Comparison of ENCODE assay signal across 33 cellular contexts in genomic region chr21:44533891-44534627, GRCh38. TPM values are rescaled to one million over a fixed set of nuclear protein-coding genes. Genes with fewer than 3 reads are reported as not detected.
DNase-seq lines count a peak whose midpoint lies in the region; ATAC-seq and TF ChIP-seq lines count a peak whose summit lies in the region.
"Had no signal": no experiment of that assay in that cellular context is flagged by ENCODE, and none has a peak within 500 bp of the region (broad histone marks: within the 10 kb centered on the region; RNA-seq: fewer than 3 reads in every experiment).

No MANE protein-coding gene starts in this region.

- peak; percentile 62 for DNase-seq in SK-N-SH
- peak; percentile 4 for DNase-seq in HCT116 (ENCODE audit: low read depth, low spot score)
- DNase-seq in NCI-H2107 treated with DMSO at 0.1 percent for 48 hours (lab: John Stamatoyannopoulos, UW; ENCODE audit: unreplicated experiment), result no peak
- no peak for DNase-seq in superior temporal gyrus (ENCODE audit: extremely low spot score)
- no peak for DNase-seq in NCI-H446 (lab: John Stamatoyannopoulos, UW)
- DNase-seq: activated CD4-positive, alpha-beta T cell treated with anti-CD3 and anti-CD28 coated beads, Interleukin-2, amount 50 U/mL, for 4 hours; activated naive CD8-positive, alpha-beta T cell treated with anti-CD3 and anti-CD28 coated beads, Interleukin-2, amount 10 ng/mL, durations not matched to agents 7 days and 5 days; AML-193; effector memory CD4-positive, alpha-beta T cell; glutamatergic neuron; GOT3; KG1; kidney glomerular epithelial cell; MM.1S; NCI-H1436; NCI-H2081 treated with DMSO at 0.1 percent for 48 hours; NCI-H345; nephron progenitor cell; stimulated activated CD4-positive, alpha-beta T cell treated with anti-CD3 and anti-CD28 coated beads, Interleukin-4, amount 100 ng/mL, for 1 hour had no signal

- no peaks in the 10 kb centered on the region for H3K4me1 Mint-ChIP-seq in activated T-helper 17 cell treated with anti-CD3 and anti-CD28 coated beads, Interleukin-2, amount 50 U/mL, for 72 hours
- H3K4me1 Mint-ChIP-seq: activated naive CD8-positive, alpha-beta T cell treated with anti-CD3 and anti-CD28 coated beads, Interleukin-2, amount 10 ng/mL, durations not matched to agents 7 days and 5 days; stimulated activated effector memory CD8-positive, alpha-beta T cell treated with anti-CD3 and anti-CD28 coated beads, Interleukin-12 subunit alpha, Interleukin-12 subunit beta, amount 100 ng/mL, for 72 hours had no signal

- H3K9me2 ChIP-seq in SK-N-SH (no peaks in the 10 kb centered on the region), HCT116 (ENCODE audit: insufficient read depth) (no peaks in the 10 kb centered on the region)

- RAD21 ChIA-PET in HCT116 (lab: Charles Lee; ENCODE audit: low non-redundant PET in 1 of 2, low total read pairs in 2 of 2, uncharacterized antibody in 2 of 2, unreplicated experiment in 2 of 2), result no interaction called here

- H2AFZ ChIP-seq in SK-N-SH (ENCODE audit: low read depth) (no peak overlapping the region), HCT116 (ENCODE audit: low read depth, low read length, poor library complexity, severe bottlenecking) (no peak overlapping the region)

- WGBS in SK-N-SH (ENCODE audit: low lambda C conversion rate), result 50% methylated on average over 16 of the region's 21 CpGs

- no peak overlapping the region for H3K4me3 Mint-ChIP-seq in activated T-helper 17 cell treated with anti-CD3 and anti-CD28 coated beads, Interleukin-2, amount 50 U/mL, for 72 hours
- H3K4me3 Mint-ChIP-seq: activated naive CD8-positive, alpha-beta T cell treated with anti-CD3 and anti-CD28 coated beads, Interleukin-2, amount 10 ng/mL, durations not matched to agents 7 days and 5 days; CD8-positive, alpha-beta T cell; nephron progenitor cell; stimulated activated effector memory CD8-positive, alpha-beta T cell treated with anti-CD3 and anti-CD28 coated beads, Interleukin-12 subunit alpha, Interleukin-12 subunit beta, amount 100 ng/mL, for 72 hours; T-helper 2 cell treated with Interferon-gamma antibody and Interleukin-4, amounts not matched to agents 5 μg/mL and 100 μg/mL, for 36 hours had no signal

- intact Hi-C loops in HCT116 (cut with micrococcal nuclease), result no loop called here

- H4K20me1 ChIP-seq in SK-N-SH (ENCODE audit: insufficient read depth) (no peaks in the 10 kb centered on the region), HCT116 (ENCODE audit: insufficient read depth) (no peaks in the 10 kb centered on the region)

- H3K27me3 ChIP-seq in SK-N-SH (ENCODE audit: insufficient read depth), result peaks cover 35% of the 10 kb centered on the region; the same call in 1 of the 2 replicates
- H3K27me3 ChIP-seq in HCT116 (ENCODE audit: insufficient read depth, low read length), result no peaks in the 10 kb centered on the region
- no peaks in the 10 kb centered on the region for H3K27me3 ChIP-seq in neutrophil
- H3K27me3 ChIP-seq: ascending aorta, cardiac muscle cell had no signal

- BruUV-seq in HCT116 (replicated peaks; lab: Mats Ljungman, UMichigan), result no TSS peak

- H3K27ac ChIP-seq in SK-N-SH (ENCODE audit: low read depth in 2 of 2, low read length in 1 of 2) (no peak overlapping the region), HCT116 (ENCODE audit: low read depth, low read length) (no peak overlapping the region), neutrophil (peak overlapping the region; percentile 75)
- H3K27ac ChIP-seq: ascending aorta, cardiac muscle cell, coronary artery, suprapubic skin had no signal

- POLR2A ChIA-PET in SK-N-SH (lab: Yijun Ruan, JAX) (no interaction called here), HCT116 (lab: Charles Lee) (no interaction called here)

- TF ChIP-seq RAD21 in SK-N-SH (IDR thresholded peaks at IDR 0.05; ENCODE audit: low read length), result no peak
- no peak for TF ChIP-seq RAD21 in HCT116 (IDR thresholded peaks at IDR 0.05; ENCODE audit: low read depth)

- TF ChIP-seq EP300 in SK-N-SH (IDR thresholded peaks at IDR 0.05; ENCODE audit: borderline replicate concordance in 1 of 2, low read depth in 1 of 2, low read length in 1 of 2), result no peak

- no peak overlapping the region for H3K9ac ChIP-seq in SK-N-SH
- no peak overlapping the region for H3K9ac ChIP-seq in HCT116 (ENCODE audit: low read length)

- no peak overlapping the region for H3K4me3 ChIP-seq in SK-N-SH (ENCODE audit: low read depth in 2 of 2, low read length in 1 of 2)
- H3K4me3 ChIP-seq in HCT116 (replicated peaks in 1 of 2; ENCODE audit: low read depth in 1 of 2, low read length in 2 of 2), result no peak overlapping the region
- H3K4me3 ChIP-seq in neutrophil (ENCODE audit: low read depth in 1 of 2, low read length in 1 of 2), result no peak overlapping the region
- H3K4me3 ChIP-seq: ascending aorta, cardiac muscle cell, coronary artery, lung, suprapubic skin had no signal

- TF ChIP-seq CTCF in SK-N-SH (IDR thresholded peaks at IDR 0.05) (no peak), HCT116 (IDR thresholded peaks at IDR 0.05 in 2 of 3, conservative IDR thresholded peaks at IDR 0.05 in 1 of 3; ENCODE audit: borderline replicate concordance in 1 of 3, insufficient read depth in 1 of 3, low read depth in 2 of 3, low read length in 2 of 3) (no peak), neutrophil (IDR thresholded peaks at IDR 0.05) (no peak)

- no peaks in the 10 kb centered on the region for H3F3A ChIP-seq in SK-N-SH (replicated peaks; ENCODE audit: insufficient read depth)

- H3K79me2 ChIP-seq in SK-N-SH (ENCODE audit: insufficient read depth) (no peaks in the 10 kb centered on the region), HCT116 (ENCODE audit: insufficient read depth, low read length) (no peaks in the 10 kb centered on the region)

- TF ChIP-seq POLR2A in HCT116 (IDR thresholded peaks at IDR 0.05; ENCODE audit: borderline replicate concordance, extremely low read depth, insufficient read depth, insufficient read length), result no peak

- H3K4me2 ChIP-seq in SK-N-SH (no peak overlapping the region), HCT116 (ENCODE audit: low read length) (no peak overlapping the region)

- no peaks in the 10 kb centered on the region for H3K9me3 Mint-ChIP-seq in activated T-helper 17 cell treated with anti-CD3 and anti-CD28 coated beads, Interleukin-2, amount 50 U/mL, for 72 hours
- H3K9me3 Mint-ChIP-seq: activated naive CD8-positive, alpha-beta T cell treated with anti-CD3 and anti-CD28 coated beads, Interleukin-2, amount 10 ng/mL, durations not matched to agents 7 days and 5 days; activated T-helper 2 cell treated with anti-CD3 and anti-CD28 coated beads, Interferon-gamma antibody, Interleukin-2, Interleukin-4, amounts not matched to agents 10 μg/mL and 5 μg/mL and 100 μg/mL, durations not matched to agents 14 hours and 24 hours and 36 hours; CD8-positive, alpha-beta T cell; nephron progenitor cell; stimulated activated effector memory CD8-positive, alpha-beta T cell treated with anti-CD3 and anti-CD28 coated beads, Interleukin-12 subunit alpha, Interleukin-12 subunit beta, amount 100 ng/mL, for 72 hours; T-helper 2 cell treated with Interferon-gamma antibody and Interleukin-4, amounts not matched to agents 5 μg/mL and 100 μg/mL, for 36 hours had no signal

- H3K4me1 ChIP-seq in SK-N-SH (ENCODE audit: control insufficient read depth in 1 of 2, insufficient read depth in 2 of 2, low read depth in 1 of 2, low read length in 1 of 2), result no peaks in the 10 kb centered on the region; a peak in 1 of 4 replicates
- H3K4me1 ChIP-seq in HCT116 (ENCODE audit: control insufficient read depth in 1 of 2, insufficient read depth in 2 of 2, low read length in 2 of 2), result no peaks in the 10 kb centered on the region
- peaks cover 6 to 12% of the 10 kb centered on the region in 2 experiments for H3K4me1 ChIP-seq in neutrophil (ENCODE audit: control insufficient read depth in 1 of 2, insufficient read depth in 1 of 2, low read depth in 1 of 2, low read length in 1 of 2)
- H3K4me1 ChIP-seq: ascending aorta, suprapubic skin had no signal

- H3K27ac Mint-ChIP-seq in activated T-helper 17 cell treated with anti-CD3 and anti-CD28 coated beads, Interleukin-2, amount 50 U/mL, for 72 hours, result no peak overlapping the region
- H3K27ac Mint-ChIP-seq: activated naive CD8-positive, alpha-beta T cell treated with anti-CD3 and anti-CD28 coated beads, Interleukin-2, amount 10 ng/mL, durations not matched to agents 7 days and 5 days; activated T-helper 2 cell treated with anti-CD3 and anti-CD28 coated beads, Interferon-gamma antibody, Interleukin-2, Interleukin-4, amounts not matched to agents 10 μg/mL and 5 μg/mL and 100 μg/mL, durations not matched to agents 14 hours and 24 hours and 36 hours; CD8-positive, alpha-beta T cell; stimulated activated effector memory CD8-positive, alpha-beta T cell treated with anti-CD3 and anti-CD28 coated beads, Interleukin-12 subunit alpha, Interleukin-12 subunit beta, amount 100 ng/mL, for 72 hours; T-helper 2 cell treated with Interferon-gamma antibody and Interleukin-4, amounts not matched to agents 5 μg/mL and 100 μg/mL, for 36 hours had no signal

- peaks cover 8% of the 10 kb centered on the region for H3K27me3 Mint-ChIP-seq in activated T-helper 17 cell treated with anti-CD3 and anti-CD28 coated beads, Interleukin-2, amount 50 U/mL, for 72 hours

- CTCF ChIA-PET in SK-N-SH (lab: Yijun Ruan, JAX) (no interaction called here), HCT116 (lab: Charles Lee) (no interaction called here)

- ATAC-seq in SK-N-SH treated with all-trans-retinoic acid at 6 μM for 48 hours (no peak), HCT116 (peak; percentile 56)
- peak; percentile 25 for ATAC-seq in activated T-helper 17 cell treated with anti-CD3 and anti-CD28 coated beads, Interleukin-2, amount 50 U/mL, for 72 hours (replicated peaks)
- ATAC-seq: CD8-positive, alpha-beta T cell had no signal

- H3K9me3 ChIP-seq in SK-N-SH (no peaks in the 10 kb centered on the region), HCT116 (ENCODE audit: control insufficient read depth in 1 of 2, insufficient read depth in 1 of 2, low read depth in 1 of 2, low read length in 2 of 2) (no peaks in the 10 kb centered on the region), neutrophil (no peaks in the 10 kb centered on the region)
- H3K9me3 ChIP-seq: ascending aorta, suprapubic skin had no signal

- no peaks in the 10 kb centered on the region for H3K36me3 ChIP-seq in SK-N-SH (replicated peaks in 1 of 2; ENCODE audit: control insufficient read depth in 1 of 2, insufficient read depth in 2 of 2, low read length in 1 of 2)
- H3K36me3 ChIP-seq in HCT116 (ENCODE audit: control insufficient read depth in 1 of 2, insufficient read depth in 2 of 2, low read length in 2 of 2), result no peaks in the 10 kb centered on the region
- no peaks in the 10 kb centered on the region for H3K36me3 ChIP-seq in neutrophil
- H3K36me3 ChIP-seq: ascending aorta, cardiac muscle cell, suprapubic skin had no signal

- no peaks in the 10 kb centered on the region for H3K36me3 Mint-ChIP-seq in activated T-helper 17 cell treated with anti-CD3 and anti-CD28 coated beads, Interleukin-2, amount 50 U/mL, for 72 hours (ENCODE audit: low read depth)
- H3K36me3 Mint-ChIP-seq: activated naive CD8-positive, alpha-beta T cell treated with anti-CD3 and anti-CD28 coated beads, Interleukin-2, amount 10 ng/mL, durations not matched to agents 7 days and 5 days; CD8-positive, alpha-beta T cell; stimulated activated effector memory CD8-positive, alpha-beta T cell treated with anti-CD3 and anti-CD28 coated beads, Interleukin-12 subunit alpha, Interleukin-12 subunit beta, amount 100 ng/mL, for 72 hours had no signal

RNA-seq across cellular contexts. Expression of gene KRTAP10-1, which starts 5.9 kb away (rescaled TPM):
- polyA plus RNA-seq in SK-N-SH (2012; rRNA removed), result not detected in 2 replicates
- polyA plus RNA-seq in SK-N-SH (2012; cell fraction: cytosol; rRNA removed), result not detected in 2 replicates
- not detected in 2 replicates for polyA plus RNA-seq in SK-N-SH (2012; cell fraction: nucleus; rRNA removed)
- total RNA-seq in HCT116 (2021; ENCODE audit: unreplicated experiment), result not detected
- not detected in 2 replicates for polyA plus RNA-seq in HCT116 (2012)
- total RNA-seq in activated T-helper 17 cell treated with anti-CD3 and anti-CD28 coated beads, Interleukin-2, amount 50 U/mL, for 72 hours, result not detected
- total RNA-seq: activated naive CD8-positive, alpha-beta T cell treated with anti-CD3 and anti-CD28 coated beads, Interleukin-2, amount 10 ng/mL, durations not matched to agents 7 days and 5 days; activated T-helper 2 cell treated with anti-CD3 and anti-CD28 coated beads, Interferon-gamma antibody, Interleukin-2, Interleukin-4, amounts not matched to agents 10 μg/mL and 5 μg/mL and 100 μg/mL, durations not matched to agents 14 hours and 24 hours and 36 hours; ascending aorta; cardiac muscle cell; CD8-positive, alpha-beta T cell; lung; mucosa of gallbladder; right cardiac atrium had no signal
- polyA plus RNA-seq: cardiac muscle cell, lung, right cardiac atrium had no signal

RNA-seq across cellular contexts. Expression of gene KRTAP10-2, which starts 17.2 kb away (rescaled TPM):
- not detected in 2 replicates for polyA plus RNA-seq in SK-N-SH (2012; rRNA removed)
- not detected in 2 replicates for polyA plus RNA-seq in SK-N-SH (2012; cell fraction: cytosol; rRNA removed)
- not detected in 2 replicates for polyA plus RNA-seq in SK-N-SH (2012; cell fraction: nucleus; rRNA removed)
- total RNA-seq in HCT116 (2021; ENCODE audit: unreplicated experiment), result not detected
- not detected in 2 replicates for polyA plus RNA-seq in HCT116 (2012)
- not detected for total RNA-seq in activated T-helper 17 cell treated with anti-CD3 and anti-CD28 coated beads, Interleukin-2, amount 50 U/mL, for 72 hours
- total RNA-seq: activated naive CD8-positive, alpha-beta T cell treated with anti-CD3 and anti-CD28 coated beads, Interleukin-2, amount 10 ng/mL, durations not matched to agents 7 days and 5 days; activated T-helper 2 cell treated with anti-CD3 and anti-CD28 coated beads, Interferon-gamma antibody, Interleukin-2, Interleukin-4, amounts not matched to agents 10 μg/mL and 5 μg/mL and 100 μg/mL, durations not matched to agents 14 hours and 24 hours and 36 hours; ascending aorta; cardiac muscle cell; CD8-positive, alpha-beta T cell; lung; mucosa of gallbladder; right cardiac atrium had no signal
- polyA plus RNA-seq: lung had no signal

RNA-seq across cellular contexts. Expression of gene KRTAP10-3, which starts 24.5 kb away (rescaled TPM):
- not detected in 2 replicates for polyA plus RNA-seq in SK-N-SH (2012; rRNA removed)
- not detected in 2 replicates for polyA plus RNA-seq in SK-N-SH (2012; cell fraction: cytosol; rRNA removed)
- polyA plus RNA-seq in SK-N-SH (2012; cell fraction: nucleus; rRNA removed), result not detected in 2 replicates
- total RNA-seq in HCT116 (2021; ENCODE audit: unreplicated experiment), result not detected
- not detected in 2 replicates for polyA plus RNA-seq in HCT116 (2012)
- total RNA-seq in activated T-helper 17 cell treated with anti-CD3 and anti-CD28 coated beads, Interleukin-2, amount 50 U/mL, for 72 hours, result not detected
- total RNA-seq: activated naive CD8-positive, alpha-beta T cell treated with anti-CD3 and anti-CD28 coated beads, Interleukin-2, amount 10 ng/mL, durations not matched to agents 7 days and 5 days; activated T-helper 2 cell treated with anti-CD3 and anti-CD28 coated beads, Interferon-gamma antibody, Interleukin-2, Interleukin-4, amounts not matched to agents 10 μg/mL and 5 μg/mL and 100 μg/mL, durations not matched to agents 14 hours and 24 hours and 36 hours; ascending aorta; cardiac muscle cell; CD8-positive, alpha-beta T cell; lung; mucosa of gallbladder; right cardiac atrium had no signal
- polyA plus RNA-seq: cardiac muscle cell, lung, right cardiac atrium had no signal

RNA-seq across cellular contexts. Expression of gene KRTAP10-4, which starts 39.5 kb away (rescaled TPM):
- not detected in 2 replicates for polyA plus RNA-seq in SK-N-SH (2012; rRNA removed)
- not detected in 2 replicates for polyA plus RNA-seq in SK-N-SH (2012; cell fraction: cytosol; rRNA removed)
- polyA plus RNA-seq in SK-N-SH (2012; cell fraction: nucleus; rRNA removed), result not detected in 2 replicates
- total RNA-seq in HCT116 (2021; ENCODE audit: unreplicated experiment), result not detected
- not detected in 2 replicates for polyA plus RNA-seq in HCT116 (2012)
- total RNA-seq in activated T-helper 17 cell treated with anti-CD3 and anti-CD28 coated beads, Interleukin-2, amount 50 U/mL, for 72 hours, result not detected
- total RNA-seq: activated naive CD8-positive, alpha-beta T cell treated with anti-CD3 and anti-CD28 coated beads, Interleukin-2, amount 10 ng/mL, durations not matched to agents 7 days and 5 days; activated T-helper 2 cell treated with anti-CD3 and anti-CD28 coated beads, Interferon-gamma antibody, Interleukin-2, Interleukin-4, amounts not matched to agents 10 μg/mL and 5 μg/mL and 100 μg/mL, durations not matched to agents 14 hours and 24 hours and 36 hours; ascending aorta; cardiac muscle cell; CD8-positive, alpha-beta T cell; lung; mucosa of gallbladder; right cardiac atrium had no signal
- polyA plus RNA-seq: lung, right cardiac atrium had no signal

RNA-seq across cellular contexts. Expression of gene KRTAP10-5, which starts 46.3 kb away (rescaled TPM):
- not detected in 2 replicates for polyA plus RNA-seq in SK-N-SH (2012; rRNA removed)
- polyA plus RNA-seq in SK-N-SH (2012; cell fraction: cytosol; rRNA removed), result not detected in 2 replicates
- polyA plus RNA-seq in SK-N-SH (2012; cell fraction: nucleus; rRNA removed), result not detected in 2 replicates
- total RNA-seq in HCT116 (2021; ENCODE audit: unreplicated experiment), result not detected
- polyA plus RNA-seq in HCT116 (2012), result not detected in 2 replicates
- total RNA-seq in activated T-helper 17 cell treated with anti-CD3 and anti-CD28 coated beads, Interleukin-2, amount 50 U/mL, for 72 hours, result not detected
- total RNA-seq: activated naive CD8-positive, alpha-beta T cell treated with anti-CD3 and anti-CD28 coated beads, Interleukin-2, amount 10 ng/mL, durations not matched to agents 7 days and 5 days; activated T-helper 2 cell treated with anti-CD3 and anti-CD28 coated beads, Interferon-gamma antibody, Interleukin-2, Interleukin-4, amounts not matched to agents 10 μg/mL and 5 μg/mL and 100 μg/mL, durations not matched to agents 14 hours and 24 hours and 36 hours; ascending aorta; cardiac muscle cell; CD8-positive, alpha-beta T cell; lung; mucosa of gallbladder; right cardiac atrium had no signal
- polyA plus RNA-seq: cardiac muscle cell, lung, right cardiac atrium had no signal

Comparison
In these comparisons a context has a peak if more than half of its experiments do, and no peak if none do; other contexts are left out.
1. DNase-seq: peak in SK-N-SH (single experiment) and HCT116 (single experiment); none in NCI-H2107 treated with DMSO at 0.1 percent for 48 hours (single experiment), superior temporal gyrus (single experiment) and NCI-H446 (0 of 2).